Comparison of ENCODE assay signal across 7 cellular contexts in genomic region chr10:75431180-75432111, GRCh38. TPM values are rescaled to one million over a fixed set of nuclear protein-coding genes. Genes with fewer than 3 reads are reported as not detected.
DNase-seq lines count a peak whose midpoint lies in the region; ATAC-seq and TF ChIP-seq lines count a peak whose summit lies in the region.

TSS of gene LRMDA (plus strand) at chr10:75431624.

- TF ChIP-seq CTCF in GM20000 (IDR thresholded peaks at IDR 0.05; ENCODE audit: extremely low read depth, missing control alignments) (no peak), RWPE2 (IDR thresholded peaks at IDR 0.05; ENCODE audit: poor library complexity, severe bottlenecking) (no peak), foreskin fibroblast (IDR thresholded peaks at IDR 0.05; ENCODE audit: low read depth, low read length) (no peak), neural cell (IDR thresholded peaks at IDR 0.05; ENCODE audit: poor library complexity, severe bottlenecking) (no peak)

- H2AFZ ChIP-seq in neural cell (ENCODE audit: low read depth, low read length), result no peak within 1 kb of the TSS

- H3K9me3 ChIP-seq in RWPE2 (ENCODE audit: severe bottlenecking), result no peaks in the 10 kb centered on the region
- no peaks in the 10 kb centered on the region for H3K9me3 ChIP-seq in neural cell (ENCODE audit: low read length)

- H3K4me3 ChIP-seq in RWPE2 (ENCODE audit: severe bottlenecking), result peak within 1 kb of the TSS; percentile 12
- peak within 1 kb of the TSS; percentile 27 to 46 for H3K4me3 ChIP-seq in foreskin fibroblast (ENCODE audit: low read depth in 1 of 2, low read length in 2 of 2)
- H3K4me3 ChIP-seq in neural cell (ENCODE audit: low read length), result peak within 1 kb of the TSS; percentile 34

- H4K20me1 ChIP-seq in neural cell (ENCODE audit: insufficient read depth), result no peaks in the 10 kb centered on the region

- H3K36me3 ChIP-seq in RWPE2 (ENCODE audit: low read depth) (no peaks in the 10 kb centered on the region), neural cell (ENCODE audit: insufficient read depth, low read length) (no peaks in the 10 kb centered on the region)

- in situ Hi-C loops in G401 (cut with HindIII; ENCODE audit: low sequenced_read_pairs), result no loop called here

- H3K27me3 ChIP-seq in RWPE2 (ENCODE audit: insufficient read depth, poor library complexity, severe bottlenecking) (no peaks in the 10 kb centered on the region), neural cell (ENCODE audit: insufficient read depth, low read depth, low read length) (peaks cover 41% of the 10 kb centered on the region)

- DNase-seq in GM20000 (ENCODE audit: low spot score) (peak; percentile 70), RWPE2 (ENCODE audit: low spot score) (no peak), foreskin fibroblast (peak in 1 of 2 donors; percentile 34), G401 (ENCODE audit: low spot score) (no peak)
- DNase-seq in stimulated activated naive CD4-positive, alpha-beta T cell treated with Interleukin-2 at 50 U/mL for 16 hours (lab: John Stamatoyannopoulos, UW), result no peak
- no peak for DNase-seq in NK-92 treated with Interleukin-12 subunit alpha and Interleukin-12 subunit beta, amount 100 ng/mL, for 24 hours (lab: John Stamatoyannopoulos, UW)

- no peak for TF ChIP-seq RAD21 in neural cell (conservative IDR thresholded peaks at IDR 0.05)

- no peaks in the 10 kb centered on the region for H3K79me2 ChIP-seq in neural cell (replicated peaks; ENCODE audit: insufficient read depth, low read length)

- H3K9ac ChIP-seq in neural cell (ENCODE audit: low read length), result no peak within 1 kb of the TSS

- H3K4me1 ChIP-seq in RWPE2 (ENCODE audit: insufficient read depth, poor library complexity, severe bottlenecking), result peaks cover 34% of the 10 kb centered on the region

- H3F3A ChIP-seq in neural cell (ENCODE audit: insufficient read depth, low read length, poor library complexity, severe bottlenecking), result no peaks in the 10 kb centered on the region

- no peak within 1 kb of the TSS for H3K4me2 ChIP-seq in neural cell (ENCODE audit: low read length)

- H3K27ac ChIP-seq in RWPE2 (ENCODE audit: poor library complexity, severe bottlenecking) (peak within 1 kb of the TSS; percentile 56), neural cell (ENCODE audit: low read length) (no peak within 1 kb of the TSS)

- no peak for ATAC-seq in RWPE2 (ENCODE audit: low read depth)

- no peaks in the 10 kb centered on the region for H3K9me2 ChIP-seq in neural cell (ENCODE audit: insufficient read depth, low read length)

- no peak for TF ChIP-seq EP300 in neural cell (conservative IDR thresholded peaks at IDR 0.05; ENCODE audit: poor library complexity, severe bottlenecking)

TF ChIP-seq in neural cell, 6 proteins besides CTCF, POLR2A, EP300 and RAD21:
- no peak for TF ChIP-seq REST (IDR thresholded peaks at IDR 0.05; ENCODE audit: borderline replicate concordance)
- TF ChIP-seq SMC3 (conservative IDR thresholded peaks at IDR 0.05; ENCODE audit: poor library complexity), result no peak

RNA-seq across cellular contexts. Expression of gene LRMDA, which starts in this region (rescaled TPM):
- 5.6 and 8.4 TPM in 2 replicates for polyA plus RNA-seq in neural cell
- 16.6 and 21.2 TPM in 2 replicates for polyA minus RNA-seq in neural cell
- total RNA-seq in G401 (2014; rRNA removed; shearing (Covaris generic)), result not detected in 2 replicates
